1 cellular context compared by ENCODE assay signal in genomic region chr6:36980129-36980528, GRCh38.
TF ChIP-seq lines count a peak whose summit lies in the region.

No MANE protein-coding gene starts in this region.

TF ChIP-seq in GM23338, 12 proteins besides CTCF, POLR2A, EP300 and RAD21 (continued from another document):
- no peak for TF ChIP-seq ETS1 (IDR thresholded peaks at IDR 0.05)
- no peak for TF ChIP-seq REST (IDR thresholded peaks at IDR 0.05; ENCODE audit: unreplicated experiment)
- no peak for TF ChIP-seq CREB1 (CRISPR knock-in tag; IDR thresholded peaks at IDR 0.05; ENCODE audit: low read depth)
- no peak for TF ChIP-seq EZH2 (IDR thresholded peaks at IDR 0.05; ENCODE audit: low read depth, unreplicated experiment)
- TF ChIP-seq NANOG (IDR thresholded peaks at IDR 0.05; ENCODE audit: borderline replicate concordance), result no peak
- TF ChIP-seq POLR2AphosphoS5 (IDR thresholded peaks at IDR 0.05; ENCODE audit: low read depth), result no peak
- no peak for TF ChIP-seq ZNF462 (CRISPR knock-in tag; IDR thresholded peaks at IDR 0.05)
- TF ChIP-seq STAT1 (IDR thresholded peaks at IDR 0.05; ENCODE audit: unreplicated experiment), result no peak
- no peak for TF ChIP-seq ZNF114 (CRISPR knock-in tag; IDR thresholded peaks at IDR 0.05)
- no peak for TF ChIP-seq EZH2phosphoT487 (IDR thresholded peaks at IDR 0.05; ENCODE audit: unreplicated experiment)
- no peak for TF ChIP-seq ZNF331 (CRISPR knock-in tag; IDR thresholded peaks at IDR 0.05; ENCODE audit: low read depth)
